In the genomic region with DNA sequence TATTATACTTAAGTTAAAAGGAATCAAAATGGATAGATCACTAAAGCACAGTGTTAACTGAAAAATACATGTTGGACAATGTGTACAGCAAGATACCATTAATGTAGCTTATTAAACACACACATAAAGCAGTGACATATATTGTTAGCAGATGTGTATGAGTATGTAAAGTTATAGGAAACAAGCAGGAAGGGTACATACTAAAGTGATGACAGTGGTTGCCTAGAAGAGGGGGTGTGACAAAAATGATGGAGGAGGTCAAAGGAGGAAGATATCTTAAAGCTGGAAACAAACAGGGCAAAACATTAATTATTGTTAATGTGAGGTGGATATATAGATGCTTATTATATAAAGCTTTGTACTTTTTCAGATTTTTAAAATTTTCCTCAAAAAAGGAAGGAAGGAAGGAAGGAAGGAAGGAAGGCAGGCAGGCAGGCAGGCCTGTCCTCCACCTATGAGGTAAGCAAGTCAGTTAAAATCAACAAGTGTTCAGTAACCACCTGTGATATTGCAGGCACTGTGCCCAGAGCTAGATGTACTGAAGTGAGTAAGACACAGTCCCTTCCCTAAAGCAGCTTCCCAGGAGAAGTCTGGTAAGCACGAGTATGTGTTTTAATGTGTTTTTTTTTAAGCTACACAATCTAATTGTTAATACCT, we compare ENCODE assay signal across 18 cellular contexts.
DNase-seq lines count a peak whose midpoint lies in the region; ATAC-seq and TF ChIP-seq lines count a peak whose summit lies in the region.
"Had no signal": no experiment of that assay in that cellular context is flagged by ENCODE, and none has a peak within 500 bp of the region (broad histone marks: within the 10 kb centered on the region; RNA-seq: fewer than 3 reads in every experiment).

No MANE protein-coding gene starts in this region.

- intact Hi-C loops in upper lobe of right lung (cut with DNase I): no loop called here
- intact Hi-C loops in activated naive CD4-positive, alpha-beta T cell treated with anti-CD3 and anti-CD28 coated beads for 36 hours (cut with micrococcal nuclease): no loop called here

- H3K79me2 ChIP-seq in fibroblast of lung (ENCODE audit: control insufficient read depth, insufficient read depth, low read length): no peaks in the 10 kb centered on the region
- H3K79me2 ChIP-seq: parathyroid adenoma had no signal

- peak; percentile 7 to 56 for DNase-seq in SHP77 (lab: John Stamatoyannopoulos, UW)
- DNase-seq in SHP77 treated with DMSO at 0.1 percent for 48 hours (lab: John Stamatoyannopoulos, UW): no peak
- peak; percentile 70 for DNase-seq in NCI-H774 (lab: John Stamatoyannopoulos, UW)
- DNase-seq in fibroblast of lung (ENCODE audit: low read depth in 2 of 2): peak; percentile 57 to 81
- DNase-seq in upper lobe of right lung: no peak
- DNase-seq in activated naive CD4-positive, alpha-beta T cell treated with anti-CD3 and anti-CD28 coated beads for 36 hours: no peak
- no peak for DNase-seq in chondrocyte (ENCODE audit: low spot score)
- DNase-seq: activated CD4-positive, alpha-beta T cell treated with anti-CD3 and anti-CD28 coated beads for 1 hour; activated T-cell treated with anti-CD3 and anti-CD28 coated beads, Interleukin-2, amount 50 U/mL, for 24 hours; amygdala; DMS79 treated with DMSO at 0.1 percent for 48 hours; NCI-H1694 treated with DMSO at 0.1 percent for 48 hours; uterus had no signal

- H2AFZ ChIP-seq in fibroblast of lung (ENCODE audit: low read length): no peak overlapping the region
- H2AFZ ChIP-seq: GM23338, parathyroid adenoma had no signal

- ATAC-seq in upper lobe of right lung: peak; percentile 72
- no peak for ATAC-seq in GM21381 (IDR thresholded peaks at IDR 0.05; ENCODE audit: unreplicated experiment)
- ATAC-seq: GM12878, GM23338 had no signal

- no peaks in the 10 kb centered on the region for H3K36me3 Mint-ChIP-seq in activated naive CD4-positive, alpha-beta T cell treated with anti-CD3 and anti-CD28 coated beads for 36 hours (ENCODE audit: low read depth)
- H3K36me3 Mint-ChIP-seq in chondrocyte (ENCODE audit: low read depth): peaks cover 2% of the 10 kb centered on the region

- H3K9ac ChIP-seq in fibroblast of lung (ENCODE audit: insufficient read depth, low read length): no peak overlapping the region
- H3K9ac ChIP-seq: parathyroid adenoma had no signal

- no peak overlapping the region for H3K27ac ChIP-seq in fibroblast of lung (ENCODE audit: insufficient read depth, low read length)
- no peak overlapping the region for H3K27ac ChIP-seq in upper lobe of right lung
- H3K27ac ChIP-seq: parathyroid adenoma, uterus had no signal

- H3K4me3 ChIP-seq in fibroblast of lung (replicated peaks in 1 of 4; ENCODE audit: control extremely low read depth in 1 of 4, insufficient read depth in 1 of 4, low read depth in 3 of 4, low read length in 4 of 4) (no peak overlapping the region), upper lobe of right lung (no peak overlapping the region)
- H3K4me3 ChIP-seq: GM12878, GM23338, uterus had no signal

- H3K4me3 Mint-ChIP-seq in activated naive CD4-positive, alpha-beta T cell treated with anti-CD3 and anti-CD28 coated beads for 36 hours: no peak overlapping the region
- no peak overlapping the region for H3K4me3 Mint-ChIP-seq in chondrocyte (ENCODE audit: unreplicated experiment)
- H3K4me3 Mint-ChIP-seq: activated T-cell treated with anti-CD3 and anti-CD28 coated beads, Interleukin-2, amount 50 U/mL, for 24 hours; GM23338; T-helper 1 cell treated with Interleukin-12 subunit alpha and Interleukin-12 subunit beta and Interleukin-4 antibody, amounts not matched to agents 30 μg/mL and 1 μg/mL, for 36 hours had no signal

- H3K4me2 ChIP-seq in fibroblast of lung (ENCODE audit: extremely low read depth, insufficient read depth, low read length): no peak overlapping the region
- H3K4me2 ChIP-seq: GM23338 had no signal

- no peaks in the 10 kb centered on the region for H3K9me3 ChIP-seq in fibroblast of lung (ENCODE audit: control insufficient read depth, insufficient read depth, low read depth, low read length)
- H3K9me3 ChIP-seq in upper lobe of right lung: no peaks in the 10 kb centered on the region
- H3K9me3 ChIP-seq: uterus had no signal

- TF ChIP-seq CTCF in fibroblast of lung (conservative IDR thresholded peaks at IDR 0.05 in 1 of 2, IDR thresholded peaks at IDR 0.05 in 1 of 2; ENCODE audit: low read depth in 1 of 2, low read length in 2 of 2) (no peak), upper lobe of right lung (IDR thresholded peaks at IDR 0.05) (no peak), chondrocyte (IDR thresholded peaks at IDR 0.05) (no peak)

- no peaks in the 10 kb centered on the region for H3K4me1 Mint-ChIP-seq in activated naive CD4-positive, alpha-beta T cell treated with anti-CD3 and anti-CD28 coated beads for 36 hours (ENCODE audit: low read depth)
- H3K4me1 Mint-ChIP-seq in chondrocyte (ENCODE audit: low read depth): no peaks in the 10 kb centered on the region
- H3K4me1 Mint-ChIP-seq: GM23338 had no signal

- H3K36me3 ChIP-seq in fibroblast of lung (ENCODE audit: control insufficient read depth, insufficient read depth, low read length): no peaks in the 10 kb centered on the region
- H3K36me3 ChIP-seq in upper lobe of right lung: no peaks in the 10 kb centered on the region
- H3K36me3 ChIP-seq: uterus had no signal

- no peak overlapping the region for H3K27ac Mint-ChIP-seq in activated naive CD4-positive, alpha-beta T cell treated with anti-CD3 and anti-CD28 coated beads for 36 hours
- H3K27ac Mint-ChIP-seq in chondrocyte (ENCODE audit: unreplicated experiment): no peak overlapping the region
- H3K27ac Mint-ChIP-seq: activated T-cell treated with anti-CD3 and anti-CD28 coated beads, Interleukin-2, amount 50 U/mL, for 24 hours; GM23338; T-helper 1 cell treated with Interleukin-12 subunit alpha and Interleukin-12 subunit beta and Interleukin-4 antibody, amounts not matched to agents 30 μg/mL and 1 μg/mL, for 36 hours had no signal

- no peaks in the 10 kb centered on the region for H3K9me3 Mint-ChIP-seq in activated naive CD4-positive, alpha-beta T cell treated with anti-CD3 and anti-CD28 coated beads for 36 hours
- H3K9me3 Mint-ChIP-seq in chondrocyte (ENCODE audit: low read depth): no peaks in the 10 kb centered on the region
- H3K9me3 Mint-ChIP-seq: activated T-cell treated with anti-CD3 and anti-CD28 coated beads, Interleukin-2, amount 50 U/mL, for 24 hours; GM23338; T-helper 1 cell treated with Interleukin-12 subunit alpha and Interleukin-12 subunit beta and Interleukin-4 antibody, amounts not matched to agents 30 μg/mL and 1 μg/mL, for 36 hours had no signal

- no peaks in the 10 kb centered on the region for H3K27me3 ChIP-seq in fibroblast of lung (ENCODE audit: control insufficient read depth, insufficient read depth, low read length)
- no peaks in the 10 kb centered on the region for H3K27me3 ChIP-seq in upper lobe of right lung
- H3K27me3 ChIP-seq: uterus had no signal

- H3K4me1 ChIP-seq in fibroblast of lung (ENCODE audit: control insufficient read depth, extremely low read depth, insufficient read depth, low read length) (no peaks in the 10 kb centered on the region), upper lobe of right lung (no peaks in the 10 kb centered on the region)
- H3K4me1 ChIP-seq: parathyroid adenoma, uterus had no signal

- no peaks in the 10 kb centered on the region for H4K20me1 ChIP-seq in fibroblast of lung (ENCODE audit: control insufficient read depth, extremely low read depth, insufficient read depth, low read length)

- CTCF ChIA-PET in activated naive CD4-positive, alpha-beta T cell treated with anti-CD3 and anti-CD28 coated beads for 36 hours (lab: Charles Lee): interaction anchor here (0.7 kb wide), 1 partner anchor 283 kb away, joined by 3 read pairs; no protein-coding TSS in a partner anchor

- peaks cover 13% of the 10 kb centered on the region for H3K27me3 Mint-ChIP-seq in activated naive CD4-positive, alpha-beta T cell treated with anti-CD3 and anti-CD28 coated beads for 36 hours (ENCODE audit: low read depth)
- H3K27me3 Mint-ChIP-seq in chondrocyte (ENCODE audit: low read depth): peaks cover 23% of the 10 kb centered on the region

Comparison
In these comparisons a context has a peak if more than half of its experiments do, and no peak if none do; other contexts are left out.
1. DNase-seq: peak in SHP77 (2 of 2), NCI-H774 (single experiment) and fibroblast of lung (2 of 2); none in SHP77 treated with DMSO at 0.1 percent for 48 hours (single experiment), upper lobe of right lung (single experiment), activated naive CD4-positive, alpha-beta T cell treated with anti-CD3 and anti-CD28 coated beads for 36 hours (single experiment) and chondrocyte (single experiment).